ENCODE assay signal across 1 cellular context in the genomic region with DNA sequence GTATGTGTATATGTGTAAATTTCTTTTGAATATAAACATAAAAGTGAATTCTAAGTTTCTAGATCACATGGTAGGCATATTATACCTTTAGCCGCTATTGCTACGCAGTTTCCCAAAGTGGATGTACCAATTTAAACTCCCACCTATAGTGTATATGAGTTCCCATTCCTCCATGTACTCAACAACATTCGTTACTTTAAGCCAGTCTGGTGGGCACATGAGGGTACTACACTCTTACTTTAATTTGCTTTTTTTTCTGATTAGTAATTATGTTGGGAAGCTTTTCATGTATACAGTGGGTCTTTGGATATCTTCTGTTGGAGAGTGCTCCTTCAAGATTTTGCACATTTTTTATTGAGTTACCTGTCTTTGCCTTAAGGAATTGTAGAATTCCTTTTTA.
TF ChIP-seq lines count a peak whose summit lies in the region.

No MANE protein-coding gene starts in this region.

TF ChIP-seq in GM23338, 12 proteins besides CTCF, POLR2A, EP300 and RAD21 (continued from another document):
- TF ChIP-seq, protein P1, sequence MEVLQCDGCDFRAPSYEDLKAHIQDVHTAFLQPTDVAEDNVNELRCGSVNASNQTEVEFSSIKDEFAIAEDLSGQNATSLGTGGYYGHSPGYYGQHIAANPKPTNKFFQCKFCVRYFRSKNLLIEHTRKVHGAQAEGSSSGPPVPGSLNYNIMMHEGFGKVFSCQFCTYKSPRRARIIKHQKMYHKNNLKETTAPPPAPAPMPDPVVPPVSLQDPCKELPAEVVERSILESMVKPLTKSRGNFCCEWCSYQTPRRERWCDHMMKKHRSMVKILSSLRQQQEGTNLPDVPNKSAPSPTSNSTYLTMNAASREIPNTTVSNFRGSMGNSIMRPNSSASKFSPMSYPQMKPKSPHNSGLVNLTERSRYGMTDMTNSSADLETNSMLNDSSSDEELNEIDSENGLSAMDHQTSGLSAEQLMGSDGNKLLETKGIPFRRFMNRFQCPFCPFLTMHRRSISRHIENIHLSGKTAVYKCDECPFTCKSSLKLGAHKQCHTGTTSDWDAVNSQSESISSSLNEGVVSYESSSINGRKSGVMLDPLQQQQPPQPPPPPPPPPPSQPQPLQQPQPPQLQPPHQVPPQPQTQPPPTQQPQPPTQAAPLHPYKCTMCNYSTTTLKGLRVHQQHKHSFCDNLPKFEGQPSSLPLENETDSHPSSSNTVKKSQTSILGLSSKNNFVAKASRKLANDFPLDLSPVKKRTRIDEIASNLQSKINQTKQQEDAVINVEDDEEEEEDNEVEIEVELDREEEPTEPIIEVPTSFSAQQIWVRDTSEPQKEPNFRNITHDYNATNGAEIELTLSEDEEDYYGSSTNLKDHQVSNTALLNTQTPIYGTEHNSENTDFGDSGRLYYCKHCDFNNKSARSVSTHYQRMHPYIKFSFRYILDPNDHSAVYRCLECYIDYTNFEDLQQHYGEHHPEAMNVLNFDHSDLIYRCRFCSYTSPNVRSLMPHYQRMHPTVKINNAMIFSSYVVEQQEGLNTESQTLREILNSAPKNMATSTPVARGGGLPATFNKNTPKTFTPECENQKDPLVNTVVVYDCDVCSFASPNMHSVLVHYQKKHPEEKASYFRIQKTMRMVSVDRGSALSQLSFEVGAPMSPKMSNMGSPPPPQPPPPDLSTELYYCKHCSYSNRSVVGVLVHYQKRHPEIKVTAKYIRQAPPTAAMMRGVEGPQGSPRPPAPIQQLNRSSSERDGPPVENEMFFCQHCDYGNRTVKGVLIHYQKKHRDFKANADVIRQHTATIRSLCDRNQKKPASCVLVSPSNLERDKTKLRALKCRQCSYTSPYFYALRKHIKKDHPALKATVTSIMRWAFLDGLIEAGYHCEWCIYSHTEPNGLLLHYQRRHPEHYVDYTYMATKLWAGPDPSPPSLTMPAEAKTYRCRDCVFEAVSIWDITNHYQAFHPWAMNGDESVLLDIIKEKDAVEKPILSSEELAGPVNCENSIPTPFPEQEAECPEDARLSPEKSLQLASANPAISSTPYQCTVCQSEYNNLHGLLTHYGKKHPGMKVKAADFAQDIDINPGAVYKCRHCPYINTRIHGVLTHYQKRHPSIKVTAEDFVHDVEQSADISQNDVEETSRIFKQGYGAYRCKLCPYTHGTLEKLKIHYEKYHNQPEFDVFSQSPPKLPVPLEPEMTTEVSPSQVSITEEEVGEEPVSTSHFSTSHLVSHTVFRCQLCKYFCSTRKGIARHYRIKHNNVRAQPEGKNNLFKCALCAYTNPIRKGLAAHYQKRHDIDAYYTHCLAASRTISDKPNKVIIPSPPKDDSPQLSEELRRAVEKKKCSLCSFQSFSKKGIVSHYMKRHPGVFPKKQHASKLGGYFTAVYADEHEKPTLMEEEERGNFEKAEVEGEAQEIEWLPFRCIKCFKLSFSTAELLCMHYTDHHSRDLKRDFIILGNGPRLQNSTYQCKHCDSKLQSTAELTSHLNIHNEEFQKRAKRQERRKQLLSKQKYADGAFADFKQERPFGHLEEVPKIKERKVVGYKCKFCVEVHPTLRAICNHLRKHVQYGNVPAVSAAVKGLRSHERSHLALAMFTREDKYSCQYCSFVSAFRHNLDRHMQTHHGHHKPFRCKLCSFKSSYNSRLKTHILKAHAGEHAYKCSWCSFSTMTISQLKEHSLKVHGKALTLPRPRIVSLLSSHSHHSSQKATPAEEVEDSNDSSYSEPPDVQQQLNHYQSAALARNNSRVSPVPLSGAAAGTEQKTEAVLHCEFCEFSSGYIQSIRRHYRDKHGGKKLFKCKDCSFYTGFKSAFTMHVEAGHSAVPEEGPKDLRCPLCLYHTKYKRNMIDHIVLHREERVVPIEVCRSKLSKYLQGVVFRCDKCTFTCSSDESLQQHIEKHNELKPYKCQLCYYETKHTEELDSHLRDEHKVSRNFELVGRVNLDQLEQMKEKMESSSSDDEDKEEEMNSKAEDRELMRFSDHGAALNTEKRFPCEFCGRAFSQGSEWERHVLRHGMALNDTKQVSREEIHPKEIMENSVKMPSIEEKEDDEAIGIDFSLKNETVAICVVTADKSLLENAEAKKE (CRISPR knock-in tag; IDR thresholded peaks at IDR 0.05) = no peak
- TF ChIP-seq JUNB (IDR thresholded peaks at IDR 0.05; ENCODE audit: unreplicated experiment) = no peak
- TF ChIP-seq ZNF331 (CRISPR knock-in tag; IDR thresholded peaks at IDR 0.05; ENCODE audit: low read depth) = no peak
- no peak for TF ChIP-seq CREB1 (CRISPR knock-in tag; IDR thresholded peaks at IDR 0.05; ENCODE audit: low read depth)
- no peak for TF ChIP-seq POLR2AphosphoS5 (IDR thresholded peaks at IDR 0.05; ENCODE audit: low read depth)
- no peak for TF ChIP-seq NANOG (IDR thresholded peaks at IDR 0.05; ENCODE audit: borderline replicate concordance)
- TF ChIP-seq, protein P2, sequence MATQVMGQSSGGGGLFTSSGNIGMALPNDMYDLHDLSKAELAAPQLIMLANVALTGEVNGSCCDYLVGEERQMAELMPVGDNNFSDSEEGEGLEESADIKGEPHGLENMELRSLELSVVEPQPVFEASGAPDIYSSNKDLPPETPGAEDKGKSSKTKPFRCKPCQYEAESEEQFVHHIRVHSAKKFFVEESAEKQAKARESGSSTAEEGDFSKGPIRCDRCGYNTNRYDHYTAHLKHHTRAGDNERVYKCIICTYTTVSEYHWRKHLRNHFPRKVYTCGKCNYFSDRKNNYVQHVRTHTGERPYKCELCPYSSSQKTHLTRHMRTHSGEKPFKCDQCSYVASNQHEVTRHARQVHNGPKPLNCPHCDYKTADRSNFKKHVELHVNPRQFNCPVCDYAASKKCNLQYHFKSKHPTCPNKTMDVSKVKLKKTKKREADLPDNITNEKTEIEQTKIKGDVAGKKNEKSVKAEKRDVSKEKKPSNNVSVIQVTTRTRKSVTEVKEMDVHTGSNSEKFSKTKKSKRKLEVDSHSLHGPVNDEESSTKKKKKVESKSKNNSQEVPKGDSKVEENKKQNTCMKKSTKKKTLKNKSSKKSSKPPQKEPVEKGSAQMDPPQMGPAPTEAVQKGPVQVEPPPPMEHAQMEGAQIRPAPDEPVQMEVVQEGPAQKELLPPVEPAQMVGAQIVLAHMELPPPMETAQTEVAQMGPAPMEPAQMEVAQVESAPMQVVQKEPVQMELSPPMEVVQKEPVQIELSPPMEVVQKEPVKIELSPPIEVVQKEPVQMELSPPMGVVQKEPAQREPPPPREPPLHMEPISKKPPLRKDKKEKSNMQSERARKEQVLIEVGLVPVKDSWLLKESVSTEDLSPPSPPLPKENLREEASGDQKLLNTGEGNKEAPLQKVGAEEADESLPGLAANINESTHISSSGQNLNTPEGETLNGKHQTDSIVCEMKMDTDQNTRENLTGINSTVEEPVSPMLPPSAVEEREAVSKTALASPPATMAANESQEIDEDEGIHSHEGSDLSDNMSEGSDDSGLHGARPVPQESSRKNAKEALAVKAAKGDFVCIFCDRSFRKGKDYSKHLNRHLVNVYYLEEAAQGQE (IDR thresholded peaks at IDR 0.05; ENCODE audit: unreplicated experiment) = no peak
- no peak for TF ChIP-seq EZH2phosphoT487 (IDR thresholded peaks at IDR 0.05; ENCODE audit: unreplicated experiment)
- TF ChIP-seq STAT1 (IDR thresholded peaks at IDR 0.05; ENCODE audit: unreplicated experiment) = no peak
